Comparison of ENCODE assay signal across 35 cellular contexts in genomic region chr9:124225945-124226344, GRCh38.
"Had no signal": no experiment of that assay in that cellular context is flagged by ENCODE, and none has a peak within 500 bp of the region (broad histone marks: within the 10 kb centered on the region; RNA-seq: fewer than 3 reads in every experiment).

No MANE protein-coding gene starts in this region.

- H3K36me3 Mint-ChIP-seq: activated naive CD4-positive, alpha-beta T cell treated with anti-CD3 and anti-CD28 coated beads, Interleukin-2, amount 10 ng/mL, durations not matched to agents 7 days and 5 days; activated naive CD4-positive, alpha-beta T cell treated with anti-CD3 and anti-CD28 coated beads, Interleukin-2, amount 50 U/mL, for 24 hours; activated naive CD4-positive, alpha-beta T cell treated with anti-CD3 and anti-CD28 coated beads, Interleukin-2, amount 50 U/mL, for 72 hours; activated naive CD8-positive, alpha-beta T cell; activated naive CD8-positive, alpha-beta T cell treated with anti-CD3 and anti-CD28 coated beads for 36 hours; activated naive CD8-positive, alpha-beta T cell treated with anti-CD3 and anti-CD28 coated beads, Interleukin-2, amount 10 ng/mL, durations not matched to agents 7 days and 5 days; brain had no signal

- H3K27ac Mint-ChIP-seq: activated naive CD4-positive, alpha-beta T cell treated with anti-CD3 and anti-CD28 coated beads for 36 hours; activated naive CD4-positive, alpha-beta T cell treated with anti-CD3 and anti-CD28 coated beads, Interleukin-2, amount 10 ng/mL, durations not matched to agents 7 days and 5 days; activated naive CD4-positive, alpha-beta T cell treated with anti-CD3 and anti-CD28 coated beads, Interleukin-2, amount 50 U/mL, for 72 hours; activated naive CD8-positive, alpha-beta T cell; activated naive CD8-positive, alpha-beta T cell treated with anti-CD3 and anti-CD28 coated beads for 36 hours; activated naive CD8-positive, alpha-beta T cell treated with anti-CD3 and anti-CD28 coated beads, Interleukin-2, amount 10 ng/mL, durations not matched to agents 7 days and 5 days; activated naive CD8-positive, alpha-beta T cell treated with anti-CD3 and anti-CD28 coated beads, Interleukin-2, amount 50 U/mL, for 24 hours; activated T-cell treated with anti-CD3 and anti-CD28 coated beads, Interleukin-2, amount 50 U/mL, for 24 hours; activated T-cell treated with anti-CD3 and anti-CD28 coated beads, Interleukin-2, amount 50 U/mL, for 72 hours; activated T-helper 1 cell treated with anti-CD3 and anti-CD28 coated beads, Interleukin-12 subunit alpha, Interleukin-12 subunit beta, Interleukin-2, Interleukin-4 antibody, amounts not matched to agents 30 ng/mL and 10 ng/mL and 1 ng/mL, durations not matched to agents 14 hours and 24 hours and 36 hours; activated T-helper 17 cell treated with anti-CD3 and anti-CD28 coated beads, Interleukin-2, amount 50 U/mL, for 72 hours; activated T-helper 2 cell treated with anti-CD3 and anti-CD28 coated beads, Interferon-gamma antibody, Interleukin-2, Interleukin-4, amounts not matched to agents 10 μg/mL and 5 μg/mL and 100 μg/mL, durations not matched to agents 14 hours and 24 hours and 36 hours; brain had no signal

- ATAC-seq: activated naive CD4-positive, alpha-beta T cell treated with anti-CD3 and anti-CD28 coated beads, Interleukin-2, amount 50 U/mL, for 72 hours; activated naive CD8-positive, alpha-beta T cell treated with anti-CD3 and anti-CD28 coated beads, Interleukin-2, amount 50 U/mL, for 24 hours; activated T-cell treated with anti-CD3 and anti-CD28 coated beads, Interleukin-2, amount 50 U/mL, for 4 hours; activated T-cell treated with anti-CD3 and anti-CD28 coated beads, Interleukin-2, amount 50 U/mL, for 72 hours; activated T-helper 17 cell treated with anti-CD3 and anti-CD28 coated beads, Interleukin-2, amount 50 U/mL, for 72 hours; body of pancreas had no signal

- H3K4me1 Mint-ChIP-seq: activated naive CD4-positive, alpha-beta T cell treated with anti-CD3 and anti-CD28 coated beads, Interleukin-2, amount 50 U/mL, for 24 hours; activated naive CD8-positive, alpha-beta T cell treated with anti-CD3 and anti-CD28 coated beads for 36 hours; activated T-helper 17 cell treated with anti-CD3 and anti-CD28 coated beads, Interleukin-2, amount 50 U/mL, for 72 hours had no signal

- H3K27me3 Mint-ChIP-seq: activated naive CD4-positive, alpha-beta T cell treated with anti-CD3 and anti-CD28 coated beads, Interleukin-2, amount 50 U/mL, for 24 hours; activated T-cell treated with anti-CD3 and anti-CD28 coated beads, Interleukin-2, amount 50 U/mL, for 24 hours; activated T-helper 17 cell treated with anti-CD3 and anti-CD28 coated beads, Interleukin-2, amount 50 U/mL, for 72 hours; central memory CD8-positive, alpha-beta T cell had no signal

- H3K9me3 Mint-ChIP-seq: activated naive CD4-positive, alpha-beta T cell treated with anti-CD3 and anti-CD28 coated beads for 36 hours; activated naive CD4-positive, alpha-beta T cell treated with anti-CD3 and anti-CD28 coated beads, Interleukin-2, amount 10 ng/mL, durations not matched to agents 7 days and 5 days; activated naive CD4-positive, alpha-beta T cell treated with anti-CD3 and anti-CD28 coated beads, Interleukin-2, amount 50 U/mL, for 24 hours; activated naive CD4-positive, alpha-beta T cell treated with anti-CD3 and anti-CD28 coated beads, Interleukin-2, amount 50 U/mL, for 72 hours; activated naive CD8-positive, alpha-beta T cell treated with anti-CD3 and anti-CD28 coated beads for 36 hours; activated naive CD8-positive, alpha-beta T cell treated with anti-CD3 and anti-CD28 coated beads, Interleukin-2, amount 10 ng/mL, durations not matched to agents 7 days and 5 days; activated naive CD8-positive, alpha-beta T cell treated with anti-CD3 and anti-CD28 coated beads, Interleukin-2, amount 50 U/mL, for 24 hours; activated T-cell treated with anti-CD3 and anti-CD28 coated beads, Interleukin-2, amount 50 U/mL, for 24 hours; activated T-cell treated with anti-CD3 and anti-CD28 coated beads, Interleukin-2, amount 50 U/mL, for 4 hours; activated T-cell treated with anti-CD3 and anti-CD28 coated beads, Interleukin-2, amount 50 U/mL, for 72 hours; activated T-helper 1 cell treated with anti-CD3 and anti-CD28 coated beads, Interleukin-12 subunit alpha, Interleukin-12 subunit beta, Interleukin-2, Interleukin-4 antibody, amounts not matched to agents 30 ng/mL and 10 ng/mL and 1 ng/mL, durations not matched to agents 14 hours and 24 hours and 36 hours; activated T-helper 17 cell treated with anti-CD3 and anti-CD28 coated beads, Interleukin-2, amount 50 U/mL, for 72 hours; activated T-helper 2 cell treated with anti-CD3 and anti-CD28 coated beads, Interferon-gamma antibody, Interleukin-2, Interleukin-4, amounts not matched to agents 10 μg/mL and 5 μg/mL and 100 μg/mL, durations not matched to agents 14 hours and 24 hours and 36 hours; central memory CD8-positive, alpha-beta T cell had no signal

- H3K4me3 Mint-ChIP-seq: activated naive CD4-positive, alpha-beta T cell treated with anti-CD3 and anti-CD28 coated beads for 36 hours; activated naive CD4-positive, alpha-beta T cell treated with anti-CD3 and anti-CD28 coated beads, Interleukin-2, amount 10 ng/mL, durations not matched to agents 7 days and 5 days; activated naive CD4-positive, alpha-beta T cell treated with anti-CD3 and anti-CD28 coated beads, Interleukin-2, amount 50 U/mL, for 24 hours; activated naive CD8-positive, alpha-beta T cell; activated naive CD8-positive, alpha-beta T cell treated with anti-CD3 and anti-CD28 coated beads for 36 hours; activated naive CD8-positive, alpha-beta T cell treated with anti-CD3 and anti-CD28 coated beads, Interleukin-2, amount 10 ng/mL, durations not matched to agents 7 days and 5 days; activated naive CD8-positive, alpha-beta T cell treated with anti-CD3 and anti-CD28 coated beads, Interleukin-2, amount 50 U/mL, for 24 hours; activated T-cell treated with anti-CD3 and anti-CD28 coated beads, Interleukin-2, amount 50 U/mL, for 24 hours; activated T-cell treated with anti-CD3 and anti-CD28 coated beads, Interleukin-2, amount 50 U/mL, for 4 hours; activated T-cell treated with anti-CD3 and anti-CD28 coated beads, Interleukin-2, amount 50 U/mL, for 72 hours; activated T-helper 1 cell treated with anti-CD3 and anti-CD28 coated beads, Interleukin-12 subunit alpha, Interleukin-12 subunit beta, Interleukin-2, Interleukin-4 antibody, amounts not matched to agents 30 ng/mL and 10 ng/mL and 1 ng/mL, durations not matched to agents 14 hours and 24 hours and 36 hours; activated T-helper 17 cell treated with anti-CD3 and anti-CD28 coated beads, Interleukin-2, amount 50 U/mL, for 72 hours; brain; central memory CD8-positive, alpha-beta T cell had no signal

- DNase-seq: activated effector memory CD4-positive, alpha-beta T cell treated with anti-CD3 and anti-CD28 coated beads, Interleukin-2, amount 50 U/mL, for 16 hours; activated effector memory CD4-positive, alpha-beta T cell treated with Interleukin-2 at 50 U/mL for 16 hours; activated gamma-delta T cell; activated gamma-delta T cell treated with Interleukin-2 at 50 U/mL for 16 hours; activated naive CD4-positive, alpha-beta T cell; activated naive CD4-positive, alpha-beta T cell treated with anti-CD3 and anti-CD28 coated beads for 36 hours; activated naive CD4-positive, alpha-beta T cell treated with anti-CD3 and anti-CD28 coated beads, Interleukin-2, amount 10 ng/mL, durations not matched to agents 7 days and 5 days; activated naive CD4-positive, alpha-beta T cell treated with anti-CD3 and anti-CD28 coated beads, Interleukin-2, amount 50 U/mL, for 16 hours; activated naive CD4-positive, alpha-beta T cell treated with Interleukin-2 at 50 U/mL for 16 hours; activated naive CD8-positive, alpha-beta T cell treated with anti-CD3 and anti-CD28 coated beads for 36 hours; activated naive CD8-positive, alpha-beta T cell treated with anti-CD3 and anti-CD28 coated beads, Interleukin-2, amount 10 ng/mL, durations not matched to agents 7 days and 5 days; activated naive CD8-positive, alpha-beta T cell treated with anti-CD3 and anti-CD28 coated beads, Interleukin-2, amount 50 U/mL, for 24 hours; activated T-cell treated with anti-CD3 and anti-CD28 coated beads for 4 hours; activated T-cell treated with anti-CD3 and anti-CD28 coated beads, Interleukin-2, amount 50 U/mL, for 1 hour; activated T-cell treated with anti-CD3 and anti-CD28 coated beads, Interleukin-2, amount 50 U/mL, for 24 hours; activated T-cell treated with anti-CD3 and anti-CD28 coated beads, Interleukin-2, amount 50 U/mL, for 4 hours; activated T-cell treated with anti-CD3 and anti-CD28 coated beads, Interleukin-2, amount 50 U/mL, for 48 hours; activated T-cell treated with anti-CD3 and anti-CD28 coated beads, Interleukin-2, amount 50 U/mL, for 72 hours; adrenal gland; amniotic stem cell; amygdala; anterior cingulate cortex; body of pancreas; brain microvascular endothelial cell; caudate nucleus; central memory CD4-positive, alpha-beta T cell; cerebellar nuclear complex had no signal
